Comparison of ENCODE assay signal across 12 cellular contexts in the genomic region with DNA sequence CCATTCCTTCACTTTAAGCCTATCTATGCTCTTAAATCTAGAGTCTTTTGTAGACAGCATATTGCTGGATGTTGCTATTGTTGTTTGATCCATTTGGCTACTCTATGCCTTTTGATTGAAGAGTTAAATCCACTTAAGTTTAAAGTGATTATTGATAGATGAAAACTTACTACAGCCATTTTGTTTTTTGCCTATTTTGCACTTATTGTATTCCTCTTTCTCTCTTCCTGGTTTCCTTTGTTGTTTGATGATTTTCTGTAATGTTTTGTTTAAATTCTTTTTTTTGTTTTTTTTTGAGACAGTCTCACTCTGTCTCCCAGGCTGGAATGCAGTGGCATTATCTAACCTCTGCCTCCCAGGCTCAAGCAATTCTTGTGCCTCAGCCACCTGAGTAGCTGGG. TPM values are rescaled to one million over a fixed set of nuclear protein-coding genes. Genes with fewer than 3 reads are reported as not detected.
"Had no signal": no experiment of that assay in that cellular context is flagged by ENCODE, and none has a peak within 500 bp of the region (broad histone marks: within the 10 kb centered on the region; RNA-seq: fewer than 3 reads in every experiment).

No MANE protein-coding gene starts in this region.

- DNase-seq: GM23248, GOT3, H7, H9, HCEC 1CT, HFFc6 had no signal

- H2AFZ ChIP-seq: GM23248, GM23338 had no signal

- H3K9ac ChIP-seq: GM23248 had no signal

- ATAC-seq: GM23338, HCT116 had no signal

- H3K4me3 ChIP-seq: GM23248, GM23338, HAP-1 had no signal

- H3K4me2 ChIP-seq: GM23338 had no signal

- H3K4me3 Mint-ChIP-seq: GM23338, H9, HFFc6 had no signal

- FAIRE-seq: H1, H54 had no signal

- H3K36me3 ChIP-seq: HAP-1 had no signal

- H3K27ac ChIP-seq: GM23248 had no signal

- H3K4me1 ChIP-seq: HAP-1 had no signal

- H3K27ac Mint-ChIP-seq: GM23338, H9, HFFc6 had no signal

RNA-seq across cellular contexts. Expression of gene IQCF6, which starts 19.8 kb away (rescaled TPM):
- total RNA-seq: GM23248, GM23338, H1, H4, H7, H9, HFFc6 had no signal
- polyA plus RNA-seq: GM23248, GM23338, H1 had no signal

RNA-seq across cellular contexts. Expression of gene GRM2, which starts 52.3 kb away (rescaled TPM):
- total RNA-seq: H4 had no signal
- polyA plus RNA-seq: GM23248 had no signal
